17 cellular contexts compared by ENCODE assay signal in genomic region chr3:194602580-194603300, GRCh38. TPM values are rescaled to one million over a fixed set of nuclear protein-coding genes. Genes with fewer than 3 reads are reported as not detected.
DNase-seq lines count a peak whose midpoint lies in the region; ATAC-seq and TF ChIP-seq lines count a peak whose summit lies in the region.
"Had no signal": no experiment of that assay in that cellular context is flagged by ENCODE, and none has a peak within 500 bp of the region (broad histone marks: within the 10 kb centered on the region; RNA-seq: fewer than 3 reads in every experiment).

No MANE protein-coding gene starts in this region.

- WGBS in IMR-90 (ENCODE audit: extremely low coverage in 2 of 2, insufficient read length in 1 of 2), 2 experiments, result 40% methylated on average over 2 of the region's 17 CpGs; no CpG with 5 or more reads in 1 of the 2 experiments
- 70% methylated on average over 17 of the region's 17 CpGs for WGBS in prostate gland

- no peaks in the 10 kb centered on the region; a peak in 1 of 22 replicates for H4K20me1 ChIP-seq in BLaER1 treated with 17β-estradiol and CSF1 and Interleukin-3, amounts not matched to agents 10 nM and 100 nM
- H4K20me1 ChIP-seq in IMR-90 (ENCODE audit: insufficient read depth, low read length) (no peaks in the 10 kb centered on the region), osteoblast (ENCODE audit: insufficient read depth, low read length) (no peaks in the 10 kb centered on the region)

- no peak overlapping the region for H2AK9ac ChIP-seq in IMR-90 (replicated peaks; ENCODE audit: low read depth, low read length, poor library complexity)

- H3K4me2 ChIP-seq in BLaER1 treated with 17β-estradiol and CSF1 and Interleukin-3, amounts not matched to agents 10 nM and 100 nM, result peak overlapping the region; percentile 32 to 95 (median 86)
- no peak overlapping the region for H3K4me2 ChIP-seq in IMR-90 (ENCODE audit: low read depth, low read length)
- no peak overlapping the region for H3K4me2 ChIP-seq in osteoblast (ENCODE audit: insufficient read depth, low read length)
- H3K4me2 ChIP-seq: PC-9 had no signal

- H3K18ac ChIP-seq in IMR-90 (ENCODE audit: low read depth, low read length), result no peak overlapping the region

- H3K27me3 ChIP-seq in BLaER1 treated with 17β-estradiol and CSF1 and Interleukin-3, amounts not matched to agents 10 nM and 100 nM, result no peaks in the 10 kb centered on the region
- no peaks in the 10 kb centered on the region for H3K27me3 ChIP-seq in IMR-90 (ENCODE audit: control insufficient read depth, insufficient read depth, low read length)
- no peaks in the 10 kb centered on the region for H3K27me3 ChIP-seq in osteoblast (ENCODE audit: insufficient read depth, low read length)
- H3K27me3 ChIP-seq in prostate gland (replicated peaks; ENCODE audit: insufficient read depth), result no peaks in the 10 kb centered on the region

- peak overlapping the region; percentile 4; the same call in 1 of the 2 replicates for H2AK5ac ChIP-seq in IMR-90 (ENCODE audit: low read depth, low read length)

- no peak overlapping the region for H3K4me3 Mint-ChIP-seq in activated T-helper 2 cell treated with anti-CD3 and anti-CD28 coated beads, Interferon-gamma antibody, Interleukin-2, Interleukin-4, amounts not matched to agents 10 μg/mL and 5 μg/mL and 100 μg/mL, durations not matched to agents 14 hours and 24 hours and 36 hours (ENCODE audit: low read depth)
- H3K4me3 Mint-ChIP-seq: B cell; CD8-positive, alpha-beta memory T cell had no signal

- intact Hi-C loops in IMR-90 (cut with micrococcal nuclease), result no loop called here
- intact Hi-C loops in prostate gland (cut with DNase I), result no loop called here
- intact Hi-C loops in activated T-helper 2 cell treated with anti-CD3 and anti-CD28 coated beads, Interferon-gamma antibody, Interleukin-2, Interleukin-4, amounts not matched to agents 10 μg/mL and 5 μg/mL and 100 μg/mL, durations not matched to agents 14 hours and 24 hours and 36 hours (cut with micrococcal nuclease), result no loop called here

- no peak overlapping the region for H2BK5ac ChIP-seq in IMR-90 (ENCODE audit: low read depth, low read length, poor library complexity, severe bottlenecking)

- H3K14ac ChIP-seq in IMR-90 (replicated peaks; ENCODE audit: low read depth, low read length), result no peak overlapping the region

- dilution Hi-C loops in IMR-90 (cut with HindIII; ENCODE audit: low sequenced_read_pairs, unreplicated experiment), result no loop called here

- no TSS peak for BruUV-seq in IMR-90 (replicated peaks; lab: Mats Ljungman, UMichigan)

- peaks cover 0 to 47% (median 30%) of the 10 kb centered on the region in 11 experiments; a peak in 21 of 22 replicates for H3K36me3 ChIP-seq in BLaER1 treated with 17β-estradiol and CSF1 and Interleukin-3, amounts not matched to agents 10 nM and 100 nM
- H3K36me3 ChIP-seq in IMR-90 (ENCODE audit: control insufficient read depth, insufficient read depth, low read length) (peaks cover 12% of the 10 kb centered on the region), osteoblast (ENCODE audit: insufficient read depth, low read length) (peaks cover 30% of the 10 kb centered on the region), prostate gland (no peaks in the 10 kb centered on the region)

- ATAC-seq in IMR-90 (ENCODE audit: low read depth), result peak; percentile 36; the same call in 1 of the 2 replicates

- peaks cover 8 to 15% (median 12%) of the 10 kb centered on the region in 11 experiments; a peak in 21 of 22 replicates for H3K9me3 ChIP-seq in BLaER1 treated with 17β-estradiol and CSF1 and Interleukin-3, amounts not matched to agents 10 nM and 100 nM (replicated peaks in 1 of 11)
- H3K9me3 ChIP-seq in IMR-90 (ENCODE audit: control insufficient read depth, insufficient read depth, low read length), result no peaks in the 10 kb centered on the region
- H3K9me3 ChIP-seq in osteoblast (ENCODE audit: low read depth, low read length), result no peaks in the 10 kb centered on the region
- no peaks in the 10 kb centered on the region for H3K9me3 ChIP-seq in prostate gland

- peaks cover 12% of the 10 kb centered on the region for H3K9me1 ChIP-seq in IMR-90 (ENCODE audit: insufficient read depth, low read length)

- CTCF ChIA-PET in IMR-90 (lab: Yijun Ruan, JAX), result interaction anchor here (0.6 to 1.1 kb wide), 2 partner anchors 9 to 179 kb away, joined by 3 to 4 read pairs; no protein-coding TSS in a partner anchor

- TF ChIP-seq POLR2A in IMR-90 (IDR thresholded peaks at IDR 0.05; ENCODE audit: low read depth, low read length) (no peak), prostate gland (IDR thresholded peaks at IDR 0.05) (no peak)

- in situ Hi-C loops in IMR-90 (cut with MboI; ENCODE audit: low sequenced_read_pairs), result loop anchor here (10.0 kb wide), 1 partner anchor 268 kb away; no protein-coding TSS in a partner anchor

- H3K9me3 Mint-ChIP-seq in activated T-helper 2 cell treated with anti-CD3 and anti-CD28 coated beads, Interferon-gamma antibody, Interleukin-2, Interleukin-4, amounts not matched to agents 10 μg/mL and 5 μg/mL and 100 μg/mL, durations not matched to agents 14 hours and 24 hours and 36 hours, result no peaks in the 10 kb centered on the region
- H3K9me3 Mint-ChIP-seq: CD8-positive, alpha-beta memory T cell had no signal

- peak; percentile 22; the same call in 1 of the 2 replicates for TF ChIP-seq CTCF in IMR-90 (conservative IDR thresholded peaks at IDR 0.05; ENCODE audit: low read depth, low read length)
- TF ChIP-seq CTCF in osteoblast (IDR thresholded peaks at IDR 0.05; ENCODE audit: extremely low read depth, low read depth, low read length), result peak; percentile 18
- no peak for TF ChIP-seq CTCF in prostate gland (IDR thresholded peaks at IDR 0.05)

- no peak overlapping the region for H2BK20ac ChIP-seq in IMR-90 (ENCODE audit: low read depth, low read length)

- H3K27me3 Mint-ChIP-seq in activated T-helper 2 cell treated with anti-CD3 and anti-CD28 coated beads, Interferon-gamma antibody, Interleukin-2, Interleukin-4, amounts not matched to agents 10 μg/mL and 5 μg/mL and 100 μg/mL, durations not matched to agents 14 hours and 24 hours and 36 hours (ENCODE audit: low read depth), result no peaks in the 10 kb centered on the region
- H3K27me3 Mint-ChIP-seq: B cell had no signal

- no peaks in the 10 kb centered on the region for H3K4me1 Mint-ChIP-seq in activated T-helper 2 cell treated with anti-CD3 and anti-CD28 coated beads, Interferon-gamma antibody, Interleukin-2, Interleukin-4, amounts not matched to agents 10 μg/mL and 5 μg/mL and 100 μg/mL, durations not matched to agents 14 hours and 24 hours and 36 hours (ENCODE audit: low read depth)
- H3K4me1 Mint-ChIP-seq: B cell; CD8-positive, alpha-beta memory T cell had no signal

- H3K27ac Mint-ChIP-seq in activated T-helper 2 cell treated with anti-CD3 and anti-CD28 coated beads, Interferon-gamma antibody, Interleukin-2, Interleukin-4, amounts not matched to agents 10 μg/mL and 5 μg/mL and 100 μg/mL, durations not matched to agents 14 hours and 24 hours and 36 hours, result no peak overlapping the region
- H3K27ac Mint-ChIP-seq: B cell; CD8-positive, alpha-beta memory T cell had no signal

- peak overlapping the region in 8 of 11 experiments; percentile 2 to 95 (median 84); a peak in 15 of 22 replicates for H3K27ac ChIP-seq in BLaER1 treated with 17β-estradiol and CSF1 and Interleukin-3, amounts not matched to agents 10 nM and 100 nM
- H3K27ac ChIP-seq in IMR-90 (ENCODE audit: insufficient read depth, low read length) (no peak overlapping the region), osteoblast (ENCODE audit: low read depth, low read length) (no peak overlapping the region), prostate gland (no peak overlapping the region)
- H3K27ac ChIP-seq: PC-9 had no signal

- no peak overlapping the region for H3K56ac ChIP-seq in IMR-90 (ENCODE audit: extremely low read depth, insufficient read depth, low read length)

- H2BK120ac ChIP-seq in IMR-90 (ENCODE audit: low read depth, low read length), result no peak overlapping the region

- no peak overlapping the region for H4K91ac ChIP-seq in IMR-90 (ENCODE audit: insufficient read depth, low read depth, low read length)

- DNase-seq in IMR-90 (peak; percentile 38), iris pigment epithelial cell (ENCODE audit: low read depth) (peak; percentile 55), osteoblast (ENCODE audit: insufficient read length, low spot score, missing footprints) (peak; percentile 49), iPS-NIHi7 (ENCODE audit: extremely low spot score) (no peak), prostate gland (ENCODE audit: low spot score) (no peak)
- no peak for DNase-seq in activated T-helper 2 cell treated with anti-CD3 and anti-CD28 coated beads, Interferon-gamma antibody, Interleukin-2, Interleukin-4, amounts not matched to agents 10 μg/mL and 5 μg/mL and 100 μg/mL, durations not matched to agents 14 hours and 24 hours and 36 hours (ENCODE audit: low spot score)
- DNase-seq: CD8-positive, alpha-beta memory T cell; GF-D8; Kasumi-1; NCI-H1105 treated with DMSO at 0.1 percent for 48 hours; NCI-H187; NCI-H2171; NCI-H446 treated with DMSO at 0.1 percent for 48 hours; NCI-H748 treated with DMSO at 0.1 percent for 48 hours; PC-9 had no signal

- no peak overlapping the region for H2BK15ac ChIP-seq in IMR-90 (ENCODE audit: low read depth, low read length)

- H3K4me1 ChIP-seq in BLaER1 treated with 17β-estradiol and CSF1 and Interleukin-3, amounts not matched to agents 10 nM and 100 nM, result peaks cover 52 to 73% (median 67%) of the 10 kb centered on the region in 10 experiments
- peaks cover 13% of the 10 kb centered on the region for H3K4me1 ChIP-seq in IMR-90 (ENCODE audit: control insufficient read depth, insufficient read depth, low read length)
- peaks cover 14% of the 10 kb centered on the region for H3K4me1 ChIP-seq in osteoblast (ENCODE audit: insufficient read depth, low read length)
- no peaks in the 10 kb centered on the region for H3K4me1 ChIP-seq in prostate gland (replicated peaks)

- no peak overlapping the region for H4K8ac ChIP-seq in IMR-90 (ENCODE audit: low read depth in 2 of 2, low read length in 2 of 2)

- no peak overlapping the region for H3K4ac ChIP-seq in IMR-90 (ENCODE audit: low read depth, low read length)

- H4K5ac ChIP-seq in IMR-90 (ENCODE audit: low read depth, low read length), result no peak overlapping the region

- no peaks in the 10 kb centered on the region for H3K79me2 ChIP-seq in osteoblast (ENCODE audit: insufficient read depth, low read length)

- peaks cover 0 to 14% of the 10 kb centered on the region in 2 experiments; a peak in 2 of 4 replicates for H3K79me1 ChIP-seq in IMR-90 (ENCODE audit: low read depth in 1 of 2, low read length in 2 of 2)

- POLR2A ChIA-PET in IMR-90 (lab: Charles Lee; ENCODE audit: unreplicated experiment), result interaction anchor here (0.7 kb wide), 1 partner anchor 35 kb away, joined by 5 read pairs; no protein-coding TSS in a partner anchor

- H3K9ac ChIP-seq in BLaER1 treated with 17β-estradiol and CSF1 and Interleukin-3, amounts not matched to agents 10 nM and 100 nM, result peak overlapping the region in 8 of 11 experiments; percentile 8 to 79 (median 46); a peak in 11 of 22 replicates
- no peak overlapping the region for H3K9ac ChIP-seq in IMR-90 (ENCODE audit: low read depth, low read length)

- H2AFZ ChIP-seq in IMR-90 (replicated peaks; ENCODE audit: low read length, poor library complexity) (no peak overlapping the region), osteoblast (ENCODE audit: low read length) (no peak overlapping the region)
- H2AFZ ChIP-seq: PC-9 had no signal

- peak overlapping the region in 2 of 10 experiments; percentile 6 to 24; a peak in 2 of 20 replicates for H3K4me3 ChIP-seq in BLaER1 treated with 17β-estradiol and CSF1 and Interleukin-3, amounts not matched to agents 10 nM and 100 nM
- H3K4me3 ChIP-seq in IMR-90 (ENCODE audit: insufficient read depth, low read depth, low read length), result no peak overlapping the region
- no peak overlapping the region for H3K4me3 ChIP-seq in osteoblast (ENCODE audit: insufficient read depth, low read length)
- no peak overlapping the region for H3K4me3 ChIP-seq in prostate gland
- H3K4me3 ChIP-seq: PC-9 had no signal

- no peaks in the 10 kb centered on the region for H3K36me3 Mint-ChIP-seq in activated T-helper 2 cell treated with anti-CD3 and anti-CD28 coated beads, Interferon-gamma antibody, Interleukin-2, Interleukin-4, amounts not matched to agents 10 μg/mL and 5 μg/mL and 100 μg/mL, durations not matched to agents 14 hours and 24 hours and 36 hours (ENCODE audit: low read depth)

- no peak overlapping the region; the same call in 1 of the 2 replicates for H3K23ac ChIP-seq in IMR-90 (ENCODE audit: low read depth, low read length)

- peak; percentile 28 for TF ChIP-seq RAD21 in IMR-90 (IDR thresholded peaks at IDR 0.05; ENCODE audit: low read length)

RNA-seq across cellular contexts. Expression of gene TMEM44, which starts 30.5 kb away (rescaled TPM):
- 7.8 and 9.7 TPM in 2 replicates for total RNA-seq in IMR-90 (2012; rRNA removed)
- 22.4 and 24.2 TPM in 2 replicates for polyA plus RNA-seq in IMR-90 (2012; rRNA removed)
- polyA plus RNA-seq in IMR-90 (2012; cell fraction: cytosol; rRNA removed), result 13.9 and 18.1 TPM in 2 replicates
- 104 and 111 TPM in 2 replicates for polyA plus RNA-seq in IMR-90 (2012; cell fraction: nucleus; rRNA removed; ENCODE audit: low replicate concordance)
- 18.8 and 20.3 TPM in 2 replicates for total RNA-seq in osteoblast
- total RNA-seq in prostate gland, result 10 to 100 TPM; 11.0 to 11.1 TPM
- 9.3 and 9.4 TPM in 2 replicates for total RNA-seq in activated T-helper 2 cell treated with anti-CD3 and anti-CD28 coated beads, Interferon-gamma antibody, Interleukin-2, Interleukin-4, amounts not matched to agents 10 μg/mL and 5 μg/mL and 100 μg/mL, durations not matched to agents 14 hours and 24 hours and 36 hours

Comparison
In these comparisons a context has a peak if more than half of its experiments do, and no peak if none do; other contexts are left out.
1. H3K27ac ChIP-seq: peak in BLaER1 treated with 17β-estradiol and CSF1 and Interleukin-3, amounts not matched to agents 10 nM and 100 nM (8 of 11); none in IMR-90 (single experiment), osteoblast (single experiment) and prostate gland (0 of 2).
2. H3K4me2 ChIP-seq: peak in BLaER1 treated with 17β-estradiol and CSF1 and Interleukin-3, amounts not matched to agents 10 nM and 100 nM (11 of 11); none in IMR-90 (single experiment) and osteoblast (single experiment).
3. DNase-seq: peak in IMR-90 (single experiment), iris pigment epithelial cell (single experiment) and osteoblast (single experiment); none in iPS-NIHi7 (single experiment), prostate gland (single experiment) and activated T-helper 2 cell treated with anti-CD3 and anti-CD28 coated beads, Interferon-gamma antibody, Interleukin-2, Interleukin-4, amounts not matched to agents 10 μg/mL and 5 μg/mL and 100 μg/mL, durations not matched to agents 14 hours and 24 hours and 36 hours (single experiment).
4. CTCF ChIP-seq: peak in IMR-90 (single experiment) and osteoblast (single experiment); none in prostate gland (0 of 4).